Comparison of ENCODE assay signal across 17 cellular contexts in genomic region chr17:45382982-45383381, GRCh38.
"Had no signal": no experiment of that assay in that cellular context is flagged by ENCODE, and none has a peak within 500 bp of the region (broad histone marks: within the 10 kb centered on the region; RNA-seq: fewer than 3 reads in every experiment).

No MANE protein-coding gene starts in this region.

- H3K9me3 Mint-ChIP-seq: activated CD4-positive, alpha-beta T cell treated with anti-CD3 and anti-CD28 coated beads, Interleukin-2, amount 10 ng/mL, durations not matched to agents 24 days and 14 days; activated CD8-positive, alpha-beta T cell treated with anti-CD3 and anti-CD28 coated beads for 36 hours; activated naive CD4-positive, alpha-beta T cell treated with anti-CD3 and anti-CD28 coated beads, Interleukin-2, amount 10 ng/mL, durations not matched to agents 7 days and 5 days; activated naive CD8-positive, alpha-beta T cell treated with anti-CD3 and anti-CD28 coated beads, Interleukin-2, amount 50 U/mL, for 24 hours; activated T-helper 2 cell treated with anti-CD3 and anti-CD28 coated beads, Interferon-gamma antibody, Interleukin-2, Interleukin-4, amounts not matched to agents 10 μg/mL and 5 μg/mL and 100 μg/mL, durations not matched to agents 14 hours and 24 hours and 36 hours; central memory CD8-positive, alpha-beta T cell had no signal

- H3K4me3 ChIP-seq: coronary artery, spleen, tibial nerve had no signal

- DNase-seq: activated CD4-positive, alpha-beta T cell treated with anti-CD3 and anti-CD28 coated beads, Interleukin-2, amount 10 ng/mL, durations not matched to agents 24 days and 14 days; activated CD8-positive, alpha-beta T cell treated with anti-CD3 and anti-CD28 coated beads for 36 hours; activated naive CD4-positive, alpha-beta T cell treated with anti-CD3 and anti-CD28 coated beads, Interleukin-2, amount 10 ng/mL, durations not matched to agents 7 days and 5 days; activated naive CD8-positive, alpha-beta T cell treated with anti-CD3 and anti-CD28 coated beads, Interleukin-2, amount 50 U/mL, for 24 hours; activated T-cell treated with anti-CD3 and anti-CD28 coated beads, Interleukin-2, amount 50 U/mL, for 1 hour; aorta; kidney; midbrain; occipital lobe; spleen; stimulated activated CD4-positive, alpha-beta T cell treated with anti-CD3 and anti-CD28 coated beads, Interleukin-4, amount 100 ng/mL, for 4 hours; stimulated activated naive CD4-positive, alpha-beta T cell treated with Interleukin-2 at 50 U/mL for 16 hours had no signal

- ATAC-seq: activated CD8-positive, alpha-beta T cell treated with anti-CD3 and anti-CD28 coated beads for 36 hours; activated naive CD8-positive, alpha-beta T cell treated with anti-CD3 and anti-CD28 coated beads, Interleukin-2, amount 50 U/mL, for 24 hours; left lobe of liver had no signal

- H3K4me3 Mint-ChIP-seq: activated CD4-positive, alpha-beta T cell treated with anti-CD3 and anti-CD28 coated beads, Interleukin-2, amount 10 ng/mL, durations not matched to agents 24 days and 14 days; activated CD8-positive, alpha-beta T cell treated with anti-CD3 and anti-CD28 coated beads for 36 hours; activated naive CD4-positive, alpha-beta T cell treated with anti-CD3 and anti-CD28 coated beads, Interleukin-2, amount 10 ng/mL, durations not matched to agents 7 days and 5 days; activated naive CD8-positive, alpha-beta T cell treated with anti-CD3 and anti-CD28 coated beads, Interleukin-2, amount 50 U/mL, for 24 hours; central memory CD8-positive, alpha-beta T cell had no signal

- H3K27ac Mint-ChIP-seq: activated CD4-positive, alpha-beta T cell treated with anti-CD3 and anti-CD28 coated beads, Interleukin-2, amount 10 ng/mL, durations not matched to agents 24 days and 14 days; activated CD8-positive, alpha-beta T cell treated with anti-CD3 and anti-CD28 coated beads for 36 hours; activated naive CD4-positive, alpha-beta T cell treated with anti-CD3 and anti-CD28 coated beads, Interleukin-2, amount 10 ng/mL, durations not matched to agents 7 days and 5 days; activated naive CD8-positive, alpha-beta T cell treated with anti-CD3 and anti-CD28 coated beads, Interleukin-2, amount 50 U/mL, for 24 hours; activated T-helper 2 cell treated with anti-CD3 and anti-CD28 coated beads, Interferon-gamma antibody, Interleukin-2, Interleukin-4, amounts not matched to agents 10 μg/mL and 5 μg/mL and 100 μg/mL, durations not matched to agents 14 hours and 24 hours and 36 hours had no signal
